Comparison of ENCODE assay signal across 15 cellular contexts in the genomic region with DNA sequence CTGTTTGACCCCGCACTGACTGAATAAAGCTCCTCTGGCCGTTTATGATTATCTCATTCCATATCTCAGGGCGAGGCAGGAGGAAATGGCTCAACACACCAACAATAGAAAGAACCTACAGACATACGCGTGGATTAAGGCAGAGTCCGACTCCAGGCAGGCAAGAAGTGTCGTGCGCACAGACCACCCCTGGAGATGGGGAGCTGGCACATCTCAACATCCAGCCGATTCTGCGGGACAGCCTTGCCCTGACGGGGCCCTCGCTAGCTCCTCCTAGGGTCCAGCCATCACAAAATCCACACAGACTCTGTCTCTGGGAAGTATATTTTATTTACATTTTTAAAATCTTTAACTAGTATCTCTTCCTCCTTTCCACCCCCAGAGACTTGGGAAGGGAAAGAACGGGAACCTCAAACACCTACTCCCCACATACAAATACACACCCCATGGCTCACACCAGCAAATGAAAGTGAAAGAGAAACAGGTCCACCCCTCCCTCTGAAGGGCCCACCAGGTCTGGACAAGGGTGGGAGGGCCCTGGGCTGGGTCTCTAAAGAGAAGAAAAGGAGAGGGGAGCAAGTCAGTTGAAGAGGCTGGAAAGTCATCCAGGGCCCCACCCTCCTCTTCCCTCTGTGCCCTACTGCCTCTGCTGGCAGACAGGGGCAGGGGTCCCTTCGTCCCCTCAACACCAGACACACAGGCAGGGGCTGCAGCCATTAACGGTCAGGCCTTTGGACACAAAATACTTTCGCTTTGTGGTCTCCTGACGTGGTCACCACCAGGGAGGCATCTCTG. TPM values are rescaled to one million over a fixed set of nuclear protein-coding genes. Genes with fewer than 3 reads are reported as not detected.
DNase-seq lines count a peak whose midpoint lies in the region; ATAC-seq and TF ChIP-seq lines count a peak whose summit lies in the region.
"Had no signal": no experiment of that assay in that cellular context is flagged by ENCODE, and none has a peak within 500 bp of the region (broad histone marks: within the 10 kb centered on the region; RNA-seq: fewer than 3 reads in every experiment).

No MANE protein-coding gene starts in this region.

- CTCF ChIA-PET in Caco-2 (lab: Charles Lee) (no interaction called here), GM10248 (lab: Yijun Ruan, JAX) (interaction anchor here (0.8 to 1.5 kb wide), 3 partner anchors 9 to 96 kb away, joined by 3 read pairs; no protein-coding TSS in a partner anchor)

- no peak overlapping the region for H3K4me3 Mint-ChIP-seq in Caco-2 (ENCODE audit: unreplicated experiment)
- no peak overlapping the region for H3K4me3 Mint-ChIP-seq in dendritic cell treated with granulocyte-macrophage colony-stimulating factor and Interleukin-4, amounts not matched to agents 40 ng/mL and 50 ng/mL, for 4 days
- peak overlapping the region; percentile 7 for H3K4me3 Mint-ChIP-seq in natural killer cell
- H3K4me3 Mint-ChIP-seq in mesothelial cell of epicardium, result no peak overlapping the region
- H3K4me3 Mint-ChIP-seq: T-cell had no signal

- H3K9me3 Mint-ChIP-seq in Caco-2 (ENCODE audit: unreplicated experiment), result no peaks in the 10 kb centered on the region
- no peaks in the 10 kb centered on the region for H3K9me3 Mint-ChIP-seq in dendritic cell treated with granulocyte-macrophage colony-stimulating factor and Interleukin-4, amounts not matched to agents 40 ng/mL and 50 ng/mL, for 4 days
- H3K9me3 Mint-ChIP-seq in natural killer cell, result no peaks in the 10 kb centered on the region
- H3K9me3 Mint-ChIP-seq in mesothelial cell of epicardium, result no peaks in the 10 kb centered on the region
- H3K9me3 Mint-ChIP-seq: T-cell had no signal

- no peaks in the 10 kb centered on the region for H3K9me3 ChIP-seq in Caco-2
- no peaks in the 10 kb centered on the region for H3K9me3 ChIP-seq in KOPT-K1 (ENCODE audit: insufficient read depth, low read length, poor library complexity, severe bottlenecking)
- H3K9me3 ChIP-seq: MG63 had no signal

- intact Hi-C loops in Caco-2 (cut with micrococcal nuclease; ENCODE audit: unreplicated experiment), result no loop called here
- intact Hi-C loops in dendritic cell treated with granulocyte-macrophage colony-stimulating factor and Interleukin-4, amounts not matched to agents 40 ng/mL and 50 ng/mL, for 4 days (cut with micrococcal nuclease), result no loop called here
- intact Hi-C loops in natural killer cell (cut with micrococcal nuclease), result no loop called here

- H3K36me3 Mint-ChIP-seq in Caco-2 (ENCODE audit: insufficient read depth, unreplicated experiment), result peaks cover 55% of the 10 kb centered on the region
- H3K36me3 Mint-ChIP-seq in dendritic cell treated with granulocyte-macrophage colony-stimulating factor and Interleukin-4, amounts not matched to agents 40 ng/mL and 50 ng/mL, for 4 days (ENCODE audit: low read depth), result peaks cover 60% of the 10 kb centered on the region
- no peaks in the 10 kb centered on the region for H3K36me3 Mint-ChIP-seq in natural killer cell
- peaks cover 14% of the 10 kb centered on the region for H3K36me3 Mint-ChIP-seq in mesothelial cell of epicardium

- H3K4me1 Mint-ChIP-seq in Caco-2 (ENCODE audit: low read depth, unreplicated experiment) (peaks cover 5% of the 10 kb centered on the region), natural killer cell (peaks cover 15 to 36% of the 10 kb centered on the region in 2 donors), mesothelial cell of epicardium (peaks cover 22% of the 10 kb centered on the region)
- H3K4me1 Mint-ChIP-seq in dendritic cell treated with granulocyte-macrophage colony-stimulating factor and Interleukin-4, amounts not matched to agents 40 ng/mL and 50 ng/mL, for 4 days (ENCODE audit: low read depth), result peaks cover 90% of the 10 kb centered on the region

- TF ChIP-seq CTCF in Caco-2 (IDR thresholded peaks at IDR 0.05; ENCODE audit: insufficient read depth in 1 of 2, low read depth in 1 of 2, low read length in 1 of 2, severe bottlenecking in 1 of 2, unreplicated experiment in 1 of 2) (peak; percentile 2 to 12), natural killer cell (IDR thresholded peaks at IDR 0.05) (no peak), GM10248 (IDR thresholded peaks at IDR 0.05; ENCODE audit: control extremely low read depth, extremely low read depth, low read depth, missing control alignments) (no peak), mesothelial cell of epicardium (IDR thresholded peaks at IDR 0.05; ENCODE audit: unreplicated experiment) (no peak)

- POLR2A ChIA-PET in Caco-2 (lab: Charles Lee), result no interaction called here
- POLR2A ChIA-PET in GM10248 (lab: Yijun Ruan, JAX), result no interaction called here

- peaks cover 20% of the 10 kb centered on the region for H3K4me1 ChIP-seq in Caco-2

- DNase-seq in Caco-2 (no peak), natural killer cell (no peak), GM10248 (ENCODE audit: extremely low spot score) (no peak), mesothelial cell of epicardium (ENCODE audit: low spot score in 2 of 2, unreplicated experiment in 2 of 2) (no peak)
- DNase-seq: DMS53; GM23248; MG63; NCI-H524 treated with DMSO at 0.1 percent for 48 hours; nucleus accumbens; stimulated activated CD4-positive, alpha-beta T cell treated with anti-CD3 and anti-CD28 coated beads, Interleukin-4, amount 100 ng/mL, for 4 hours; T-cell; trophoblast cell had no signal

- no peaks in the 10 kb centered on the region for H3K27me3 ChIP-seq in Caco-2 (replicated peaks; ENCODE audit: control insufficient read depth, insufficient read depth, low read length)
- H3K27me3 ChIP-seq: MG63 had no signal

- peaks cover 6% of the 10 kb centered on the region; the same call in 1 of the 2 replicates for H3K36me3 ChIP-seq in Caco-2 (ENCODE audit: control insufficient read depth, insufficient read depth, low read length)
- H3K36me3 ChIP-seq in KOPT-K1 (ENCODE audit: insufficient read depth, low read length), result peaks cover 51% of the 10 kb centered on the region

- BruUV-seq in Caco-2 (replicated peaks; lab: Mats Ljungman, UMichigan), result TSS peak; percentile 10

- H3K27ac ChIP-seq in KOPT-K1 (ENCODE audit: low read depth, low read length, poor library complexity, severe bottlenecking), result peak overlapping the region; percentile 39
- H3K27ac ChIP-seq: GM23248 had no signal

- H3K27ac Mint-ChIP-seq in Caco-2 (ENCODE audit: unreplicated experiment) (peak overlapping the region; percentile 55), natural killer cell (peak overlapping the region; percentile 46 to 60), mesothelial cell of epicardium (no peak overlapping the region)
- H3K27ac Mint-ChIP-seq in dendritic cell treated with granulocyte-macrophage colony-stimulating factor and Interleukin-4, amounts not matched to agents 40 ng/mL and 50 ng/mL, for 4 days, result peak overlapping the region; percentile 77
- H3K27ac Mint-ChIP-seq: T-cell had no signal

- H3K4me3 ChIP-seq in Caco-2 (ENCODE audit: low read depth, low read length), result no peak overlapping the region
- H3K4me3 ChIP-seq: GM23248, MG63 had no signal

- H3K27me3 Mint-ChIP-seq in Caco-2 (ENCODE audit: insufficient read depth, unreplicated experiment), result no peaks in the 10 kb centered on the region
- no peaks in the 10 kb centered on the region for H3K27me3 Mint-ChIP-seq in dendritic cell treated with granulocyte-macrophage colony-stimulating factor and Interleukin-4, amounts not matched to agents 40 ng/mL and 50 ng/mL, for 4 days
- no peaks in the 10 kb centered on the region for H3K27me3 Mint-ChIP-seq in natural killer cell (ENCODE audit: low read depth in 2 of 2)
- H3K27me3 Mint-ChIP-seq in mesothelial cell of epicardium (ENCODE audit: low read depth), result no peaks in the 10 kb centered on the region
- H3K27me3 Mint-ChIP-seq: T-cell had no signal

- ATAC-seq in natural killer cell (peak; percentile 74 to 88 (median 75)), GM21367 (IDR thresholded peaks at IDR 0.05; ENCODE audit: unreplicated experiment) (no peak)
- ATAC-seq: T-cell had no signal

RNA-seq across cellular contexts. Expression of a gene that starts 3.2 kb away (rescaled TPM):
- total RNA-seq in Caco-2 (2022) (0.29 and 0.44 TPM in 2 replicates), natural killer cell (1 to 10 TPM; 1.4 to 3.3 (median 2.6) TPM), mesothelial cell of epicardium (0.55 to 0.93 TPM (median 0.78 TPM) in 3 replicates)
- total RNA-seq: GM23248 had no signal

RNA-seq across cellular contexts. Expression of a gene that starts 5.9 kb away (rescaled TPM):
- 118 and 125 TPM in 2 replicates for total RNA-seq in Caco-2 (2022)
- total RNA-seq in natural killer cell, result 10 to 100 TPM; 52.5 to 61.6 (median 60.0) TPM
- total RNA-seq in mesothelial cell of epicardium, result 66.6 to 67.2 TPM (median 67.1 TPM) in 3 replicates

RNA-seq across cellular contexts. Expression of a gene that starts 6.3 kb away (rescaled TPM):
- total RNA-seq in Caco-2 (2022), result 39.2 and 42.9 TPM in 2 replicates
- total RNA-seq in natural killer cell, result 10 to 100 TPM; 18.8 to 21.3 (median 18.9) TPM
- total RNA-seq in mesothelial cell of epicardium, result 63.2 to 70.4 TPM (median 69.5 TPM) in 3 replicates

RNA-seq across cellular contexts. Expression of a gene that starts 28.3 kb away (rescaled TPM):
- total RNA-seq in Caco-2 (2022) (168 and 175 TPM in 2 replicates), natural killer cell (100 to 1,000 TPM in 1 of 3 donors, 10 to 100 TPM in 2; 84.9 to 107 (median 95.1) TPM), mesothelial cell of epicardium (74.9 to 82.6 TPM (median 80.7 TPM) in 3 replicates)

RNA-seq across cellular contexts. Expression of a gene that starts 47.0 kb away (rescaled TPM):
- 284 and 290 TPM in 2 replicates for total RNA-seq in Caco-2 (2022)
- total RNA-seq in natural killer cell, result 100 to 1,000 TPM; 824 to 880 (median 830) TPM
- total RNA-seq in mesothelial cell of epicardium, result 274 to 279 TPM (median 276 TPM) in 3 replicates

Comparison
In these comparisons a context has a peak if more than half of its experiments do, and no peak if none do; other contexts are left out.
1. CTCF ChIP-seq: peak in Caco-2 (2 of 2); none in natural killer cell (single experiment), GM10248 (single experiment) and mesothelial cell of epicardium (single experiment).